Comparison of ENCODE assay signal across 8 cellular contexts in the genomic region with DNA sequence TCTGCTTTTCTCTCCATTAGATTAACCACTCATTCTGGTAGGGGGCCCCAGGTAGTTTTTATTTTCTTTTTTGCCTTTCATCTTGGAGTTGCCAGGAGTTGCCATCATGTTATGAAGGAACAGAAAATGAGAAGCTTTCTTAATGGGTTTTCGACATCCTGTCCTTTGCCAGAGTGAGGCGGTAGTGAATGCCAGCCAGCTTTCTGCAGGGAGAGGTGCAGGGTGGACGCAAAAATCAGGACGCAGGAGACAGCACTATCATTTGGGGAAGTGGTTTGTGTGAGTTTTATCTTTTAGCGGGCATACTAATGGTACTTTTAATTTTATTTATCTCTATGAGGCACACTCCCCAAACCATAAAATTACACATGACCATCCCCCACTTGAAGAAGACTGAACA. TPM values are rescaled to one million over a fixed set of nuclear protein-coding genes. Genes with fewer than 3 reads are reported as not detected.
DNase-seq lines count a peak whose midpoint lies in the region; ATAC-seq and TF ChIP-seq lines count a peak whose summit lies in the region.

No MANE protein-coding gene starts in this region.

- H3K4me3 ChIP-seq in BJ (ENCODE audit: low read depth, low read length) (peak overlapping the region; percentile 67), ascending aorta (peak overlapping the region; percentile 79 to 92), thymus (ENCODE audit: low read length) (peak overlapping the region; percentile 69)

- DNase-seq in BJ (ENCODE audit: low read depth), result no peak
- peak; percentile 63 for DNase-seq in KBM-7
- DNase-seq in ascending aorta (ENCODE audit: low spot score in 2 of 2), result no peak
- peak; percentile 74 for DNase-seq in islet precursor cell
- no peak for DNase-seq in A172 (ENCODE audit: low spot score)

- H3K27ac ChIP-seq in ascending aorta (peak overlapping the region; percentile 95 to 99), thymus (ENCODE audit: low read depth) (no peak overlapping the region)

- peak; percentile 39 for TF ChIP-seq CTCF in BJ (IDR thresholded peaks at IDR 0.05; ENCODE audit: insufficient read depth, low read depth, low read length)
- TF ChIP-seq CTCF in ascending aorta (IDR thresholded peaks at IDR 0.05), result no peak

- H3K27me3 ChIP-seq in BJ (ENCODE audit: control insufficient read depth, insufficient read depth, low read length) (no peaks in the 10 kb centered on the region), ascending aorta (no peaks in the 10 kb centered on the region), thymus (ENCODE audit: control insufficient read depth, insufficient read depth) (peaks cover 19% of the 10 kb centered on the region)

- CTCF ChIA-PET in BJ (lab: Yijun Ruan, JAX), result interaction anchor here (0.6 to 2.1 kb wide), 9 partner anchors 19 to 527 kb away, joined by 3 to 9 read pairs (median 3); no protein-coding TSS in a partner anchor

- H3K4me1 ChIP-seq in ascending aorta, result peaks cover 3 to 37% of the 10 kb centered on the region in 2 donors
- H3K4me1 ChIP-seq in thymus (ENCODE audit: control insufficient read depth, insufficient read depth, low read length), result no peaks in the 10 kb centered on the region

- POLR2A ChIA-PET in BJ (lab: Charles Lee), result interaction anchor here (0.6 kb wide), 2 partner anchors 171 to 242 kb away, joined by 3 read pairs; no protein-coding TSS in a partner anchor

- 3% methylated on average over 5 of the region's 5 CpGs for WGBS in thymus

- H3K36me3 ChIP-seq in BJ (ENCODE audit: control insufficient read depth, insufficient read depth, low read length), result peaks cover under 1% of the 10 kb centered on the region
- no peaks in the 10 kb centered on the region for H3K36me3 ChIP-seq in ascending aorta
- no peaks in the 10 kb centered on the region for H3K36me3 ChIP-seq in thymus (ENCODE audit: control insufficient read depth, insufficient read depth)

- in situ Hi-C loops in KBM-7 (cut with MboI; ENCODE audit: low pct_unique_long_range_greater_than_20kb, low sequenced_read_pairs), result no loop called here

- ATAC-seq in HG03565 (IDR thresholded peaks at IDR 0.05; ENCODE audit: unreplicated experiment), result no peak
- ATAC-seq in GM21528 (IDR thresholded peaks at IDR 0.05; ENCODE audit: low FRiP score, unreplicated experiment), result no peak

- H3K9me3 ChIP-seq in ascending aorta (no peaks in the 10 kb centered on the region), thymus (ENCODE audit: control insufficient read depth) (no peaks in the 10 kb centered on the region)

- intact Hi-C loops in ascending aorta (cut with DNase I), result no loop called here

RNA-seq across cellular contexts. Expression of gene RASSF8, which starts 1.7 kb away (rescaled TPM):
- 34.8 and 35.8 TPM in 2 replicates for polyA plus RNA-seq in BJ (2011; rRNA removed)
- 61.2 and 63.2 TPM in 2 replicates for polyA minus RNA-seq in BJ (2011; rRNA and poly(A)+ RNA removed)
- total RNA-seq in ascending aorta, result 92.1 TPM
- polyA plus RNA-seq in thymus, result 15.3 TPM
- 19.7 and 21.2 TPM in 2 replicates for total RNA-seq in A172 (2014; rRNA removed; shearing (Covaris generic))

Comparison
In these comparisons a context has a peak if more than half of its experiments do, and no peak if none do; other contexts are left out.
1. DNase-seq: peak in KBM-7 (single experiment) and islet precursor cell (single experiment); none in BJ (single experiment), ascending aorta (0 of 2) and A172 (single experiment).
2. Peak in every context shown above with its lines, with median percentiles within 50 percentile points of each other: H3K4me3 ChIP-seq.